In the genomic region with DNA sequence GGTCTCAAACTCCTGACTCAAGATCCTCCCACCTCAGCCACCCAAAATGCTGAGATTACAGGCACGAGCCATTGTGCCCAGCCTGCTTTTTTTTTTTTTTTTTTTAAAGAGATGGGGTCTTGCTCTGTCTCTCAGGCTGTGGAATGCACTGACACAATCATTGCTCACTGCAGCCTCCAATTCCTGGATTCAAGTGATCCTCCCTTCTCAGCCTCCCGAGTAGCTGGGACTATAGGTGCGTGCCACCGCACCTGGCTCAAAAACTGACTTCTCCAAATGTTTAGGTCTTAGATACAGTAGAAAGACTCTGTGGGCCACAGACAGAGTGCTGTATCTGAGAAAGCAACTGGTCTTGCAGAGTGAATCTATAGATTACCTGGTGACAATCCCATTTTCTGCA, we compare ENCODE assay signal across 8 cellular contexts. TPM values are rescaled to one million over a fixed set of nuclear protein-coding genes. Genes with fewer than 3 reads are reported as not detected.
"Had no signal": no experiment of that assay in that cellular context is flagged by ENCODE, and none has a peak within 500 bp of the region (broad histone marks: within the 10 kb centered on the region; RNA-seq: fewer than 3 reads in every experiment).

No MANE protein-coding gene starts in this region.

- H3K27ac ChIP-seq: HL-60, KMS-11 had no signal

- DNase-seq: IMR-90, KBM-7, KG1 had no signal

- H3K9ac ChIP-seq: KMS-11 had no signal

- ATAC-seq: K562 had no signal

- H3K4me2 ChIP-seq: KMS-11 had no signal

- FAIRE-seq: HTR-8/SVneo, K562 had no signal

- H3K4me3 ChIP-seq: K562 had no signal

RNA-seq across cellular contexts. Expression of gene SLC4A11, which starts 31.1 kb away (rescaled TPM):
- polyA plus RNA-seq: IgD-negative memory B cell had no signal
